19 cellular contexts compared by ENCODE assay signal in the genomic region with DNA sequence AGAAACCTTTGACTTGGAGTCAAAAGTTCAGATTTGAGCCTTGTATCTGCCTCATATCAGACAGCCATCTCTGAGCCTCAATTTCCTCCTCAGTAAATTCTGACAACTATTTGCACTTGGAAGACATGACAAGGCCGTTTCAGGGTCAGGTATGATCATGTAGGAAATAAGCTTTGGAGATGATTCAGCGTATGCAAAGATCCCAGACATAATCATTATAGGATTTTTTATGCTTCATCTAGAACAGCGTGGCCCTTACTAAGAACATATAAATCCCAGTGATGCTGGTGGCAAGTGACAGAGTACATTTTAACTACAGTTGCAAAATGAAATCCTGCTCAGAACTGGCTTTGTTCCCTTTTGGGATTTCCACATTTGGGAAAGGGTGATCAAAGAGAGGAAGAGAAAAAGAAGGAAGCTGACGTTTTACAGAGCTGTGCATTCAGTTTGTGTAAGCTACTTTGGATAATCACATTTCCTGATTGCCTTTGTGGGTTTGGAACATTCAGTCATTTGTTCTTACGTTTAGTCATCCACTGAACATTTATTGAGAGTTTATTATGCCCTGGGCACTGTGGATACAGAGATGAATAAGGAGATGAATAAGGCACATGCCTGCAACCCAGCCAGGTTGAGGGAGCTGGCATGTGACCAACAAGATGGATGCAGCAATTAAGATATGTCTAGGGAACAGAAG.
DNase-seq lines count a peak whose midpoint lies in the region; ATAC-seq, FAIRE-seq and TF ChIP-seq lines count a peak whose summit lies in the region.
"Had no signal": no experiment of that assay in that cellular context is flagged by ENCODE, and none has a peak within 500 bp of the region (broad histone marks: within the 10 kb centered on the region; RNA-seq: fewer than 3 reads in every experiment).

No MANE protein-coding gene starts in this region.

- no peaks in the 10 kb centered on the region for H3K9me3 ChIP-seq in right atrium auricular region
- H3K9me3 ChIP-seq in right cardiac atrium (ENCODE audit: control insufficient read depth, low read length): no peaks in the 10 kb centered on the region
- H3K9me3 ChIP-seq: prostate gland had no signal

- no peak overlapping the region for H3K4me3 ChIP-seq in right atrium auricular region
- no peak overlapping the region for H3K4me3 ChIP-seq in right cardiac atrium (ENCODE audit: low read length)
- H3K4me3 ChIP-seq: prostate gland had no signal

- no peaks in the 10 kb centered on the region for H3K36me3 Mint-ChIP-seq in progenitor cell of endocrine pancreas (ENCODE audit: insufficient read depth)

- no peak overlapping the region for H3K27ac ChIP-seq in right atrium auricular region
- H3K27ac ChIP-seq in right cardiac atrium (ENCODE audit: low read length): no peak overlapping the region
- H3K27ac ChIP-seq: prostate gland had no signal

- no peaks in the 10 kb centered on the region for H3K4me1 Mint-ChIP-seq in progenitor cell of endocrine pancreas (ENCODE audit: low read depth)
- H3K4me1 Mint-ChIP-seq: activated naive CD8-positive, alpha-beta T cell treated with anti-CD3 and anti-CD28 coated beads, Interleukin-2, amount 50 U/mL, for 24 hours had no signal

- no peak for TF ChIP-seq CTCF in right atrium auricular region (IDR thresholded peaks at IDR 0.05)
- no peak for TF ChIP-seq CTCF in progenitor cell of endocrine pancreas (IDR thresholded peaks at IDR 0.05; ENCODE audit: unreplicated experiment)

- H3K27ac Mint-ChIP-seq in progenitor cell of endocrine pancreas: no peak overlapping the region
- H3K27ac Mint-ChIP-seq: activated naive CD8-positive, alpha-beta T cell treated with anti-CD3 and anti-CD28 coated beads, Interleukin-2, amount 50 U/mL, for 24 hours; dendritic cell treated with granulocyte-macrophage colony-stimulating factor and Interleukin-4, amounts not matched to agents 40 ng/mL and 50 ng/mL, for 4 days had no signal

- DNase-seq in HS-5 (ENCODE audit: low read depth) (peak; percentile 53), T1000 (lab: John Stamatoyannopoulos, UW) (peak; percentile 37), fibroblast of gingiva (ENCODE audit: low read depth) (peak; percentile 6), renal cortical epithelial cell (ENCODE audit: low read depth) (peak; percentile 57), right atrium auricular region (ENCODE audit: low spot score) (no peak), RCC 7860 (ENCODE audit: low spot score) (no peak), right cardiac atrium (no peak), progenitor cell of endocrine pancreas (ENCODE audit: low spot score, unreplicated experiment) (no peak)
- DNase-seq: activated CD4-positive, alpha-beta T cell treated with anti-CD3 and anti-CD28 coated beads for 4 hours; activated effector memory CD4-positive, alpha-beta T cell treated with anti-CD3 and anti-CD28 coated beads, Interleukin-2, amount 50 U/mL, for 16 hours; activated naive CD8-positive, alpha-beta T cell treated with anti-CD3 and anti-CD28 coated beads, Interleukin-2, amount 50 U/mL, for 24 hours; Kasumi-1; NCI-H1105 treated with DMSO at 0.1 percent for 48 hours; NCI-H524; SHP77 had no signal

- 62% methylated on average over 5 of the region's 5 CpGs for WGBS in right cardiac atrium

- no peaks in the 10 kb centered on the region for H3K36me3 ChIP-seq in right atrium auricular region
- H3K36me3 ChIP-seq: prostate gland had no signal

- intact Hi-C loops in right cardiac atrium (cut with DNase I): no loop called here

- H3K4me1 ChIP-seq in right atrium auricular region (no peaks in the 10 kb centered on the region), right cardiac atrium (ENCODE audit: control insufficient read depth, insufficient read depth, low read length) (no peaks in the 10 kb centered on the region)
- H3K4me1 ChIP-seq: prostate gland had no signal

- FAIRE-seq in RCC 7860 (lab: Jason Lieb, UNC): no peak
- FAIRE-seq: H1, HTR-8/SVneo had no signal

- H3K9me3 Mint-ChIP-seq in progenitor cell of endocrine pancreas (ENCODE audit: low read depth): no peaks in the 10 kb centered on the region
- H3K9me3 Mint-ChIP-seq: activated naive CD8-positive, alpha-beta T cell treated with anti-CD3 and anti-CD28 coated beads, Interleukin-2, amount 50 U/mL, for 24 hours; dendritic cell treated with granulocyte-macrophage colony-stimulating factor and Interleukin-4, amounts not matched to agents 40 ng/mL and 50 ng/mL, for 4 days had no signal

- no peak for ATAC-seq in right cardiac atrium
- ATAC-seq: activated naive CD8-positive, alpha-beta T cell treated with anti-CD3 and anti-CD28 coated beads, Interleukin-2, amount 50 U/mL, for 24 hours had no signal

- no peak overlapping the region for H3K4me3 Mint-ChIP-seq in progenitor cell of endocrine pancreas (ENCODE audit: low read depth)
- H3K4me3 Mint-ChIP-seq: activated naive CD8-positive, alpha-beta T cell treated with anti-CD3 and anti-CD28 coated beads, Interleukin-2, amount 50 U/mL, for 24 hours; dendritic cell treated with granulocyte-macrophage colony-stimulating factor and Interleukin-4, amounts not matched to agents 40 ng/mL and 50 ng/mL, for 4 days had no signal

- H3K27me3 ChIP-seq in right atrium auricular region (no peaks in the 10 kb centered on the region), right cardiac atrium (ENCODE audit: control insufficient read depth, insufficient read depth) (peaks cover 1% of the 10 kb centered on the region)

- peaks cover 7% of the 10 kb centered on the region for H3K27me3 Mint-ChIP-seq in progenitor cell of endocrine pancreas

Comparison
In these comparisons a context has a peak if more than half of its experiments do, and no peak if none do; other contexts are left out.
1. DNase-seq: peak in HS-5 (single experiment), T1000 (single experiment), fibroblast of gingiva (single experiment) and renal cortical epithelial cell (single experiment); none in right atrium auricular region (single experiment), RCC 7860 (single experiment), right cardiac atrium (0 of 3) and progenitor cell of endocrine pancreas (single experiment).